ENCODE assay signal across 2 cellular contexts in genomic region chr1:228457396-228458176, GRCh38.
TF ChIP-seq lines count a peak whose summit lies in the region.

No MANE protein-coding gene starts in this region.

TF ChIP-seq in IMR-90, 13 proteins besides CTCF, POLR2A, EP300 and RAD21 (continued from another document):
- TF ChIP-seq, protein P1, sequence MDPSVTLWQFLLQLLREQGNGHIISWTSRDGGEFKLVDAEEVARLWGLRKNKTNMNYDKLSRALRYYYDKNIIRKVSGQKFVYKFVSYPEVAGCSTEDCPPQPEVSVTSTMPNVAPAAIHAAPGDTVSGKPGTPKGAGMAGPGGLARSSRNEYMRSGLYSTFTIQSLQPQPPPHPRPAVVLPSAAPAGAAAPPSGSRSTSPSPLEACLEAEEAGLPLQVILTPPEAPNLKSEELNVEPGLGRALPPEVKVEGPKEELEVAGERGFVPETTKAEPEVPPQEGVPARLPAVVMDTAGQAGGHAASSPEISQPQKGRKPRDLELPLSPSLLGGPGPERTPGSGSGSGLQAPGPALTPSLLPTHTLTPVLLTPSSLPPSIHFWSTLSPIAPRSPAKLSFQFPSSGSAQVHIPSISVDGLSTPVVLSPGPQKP (IDR thresholded peaks at IDR 0.05; ENCODE audit: borderline replicate concordance, low read depth, low read length), result no peak
- TF ChIP-seq CEBPB (IDR thresholded peaks at IDR 0.05; ENCODE audit: low read depth, low read length) (no peak), NFE2L2 (IDR thresholded peaks at IDR 0.05; ENCODE audit: low read depth, low read length) (no peak), RFX5 (IDR thresholded peaks at IDR 0.05; ENCODE audit: low read depth, low read length) (no peak), BHLHE40 (IDR thresholded peaks at IDR 0.05; ENCODE audit: low read depth, low read length) (0 out of 2 replicates have a peak, but pooled peaks have one; percentile 17), SMC3 (IDR thresholded peaks at IDR 0.05; ENCODE audit: low read depth, low read length) (no peak), MAFK (IDR thresholded peaks at IDR 0.05; ENCODE audit: low read depth, low read length) (no peak), MAZ (IDR thresholded peaks at IDR 0.05; ENCODE audit: borderline replicate concordance, low read depth, low read length) (no peak), RCOR1 (IDR thresholded peaks at IDR 0.05; ENCODE audit: insufficient replicate concordance, low read length) (no peak), CHD1 (IDR thresholded peaks at IDR 0.05; ENCODE audit: low read depth, low read length) (peak; percentile 70; the same call in 1 of the 2 replicates)
- TF ChIP-seq, protein P2, sequence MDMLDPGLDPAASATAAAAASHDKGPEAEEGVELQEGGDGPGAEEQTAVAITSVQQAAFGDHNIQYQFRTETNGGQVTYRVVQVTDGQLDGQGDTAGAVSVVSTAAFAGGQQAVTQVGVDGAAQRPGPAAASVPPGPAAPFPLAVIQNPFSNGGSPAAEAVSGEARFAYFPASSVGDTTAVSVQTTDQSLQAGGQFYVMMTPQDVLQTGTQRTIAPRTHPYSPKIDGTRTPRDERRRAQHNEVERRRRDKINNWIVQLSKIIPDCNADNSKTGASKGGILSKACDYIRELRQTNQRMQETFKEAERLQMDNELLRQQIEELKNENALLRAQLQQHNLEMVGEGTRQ (IDR thresholded peaks at IDR 0.05; ENCODE audit: low read depth, low read length), result peak; percentile 79

TF ChIP-seq in neural cell, 6 proteins besides CTCF, POLR2A, EP300 and RAD21 (continued from another document):
- TF ChIP-seq, protein P3, sequence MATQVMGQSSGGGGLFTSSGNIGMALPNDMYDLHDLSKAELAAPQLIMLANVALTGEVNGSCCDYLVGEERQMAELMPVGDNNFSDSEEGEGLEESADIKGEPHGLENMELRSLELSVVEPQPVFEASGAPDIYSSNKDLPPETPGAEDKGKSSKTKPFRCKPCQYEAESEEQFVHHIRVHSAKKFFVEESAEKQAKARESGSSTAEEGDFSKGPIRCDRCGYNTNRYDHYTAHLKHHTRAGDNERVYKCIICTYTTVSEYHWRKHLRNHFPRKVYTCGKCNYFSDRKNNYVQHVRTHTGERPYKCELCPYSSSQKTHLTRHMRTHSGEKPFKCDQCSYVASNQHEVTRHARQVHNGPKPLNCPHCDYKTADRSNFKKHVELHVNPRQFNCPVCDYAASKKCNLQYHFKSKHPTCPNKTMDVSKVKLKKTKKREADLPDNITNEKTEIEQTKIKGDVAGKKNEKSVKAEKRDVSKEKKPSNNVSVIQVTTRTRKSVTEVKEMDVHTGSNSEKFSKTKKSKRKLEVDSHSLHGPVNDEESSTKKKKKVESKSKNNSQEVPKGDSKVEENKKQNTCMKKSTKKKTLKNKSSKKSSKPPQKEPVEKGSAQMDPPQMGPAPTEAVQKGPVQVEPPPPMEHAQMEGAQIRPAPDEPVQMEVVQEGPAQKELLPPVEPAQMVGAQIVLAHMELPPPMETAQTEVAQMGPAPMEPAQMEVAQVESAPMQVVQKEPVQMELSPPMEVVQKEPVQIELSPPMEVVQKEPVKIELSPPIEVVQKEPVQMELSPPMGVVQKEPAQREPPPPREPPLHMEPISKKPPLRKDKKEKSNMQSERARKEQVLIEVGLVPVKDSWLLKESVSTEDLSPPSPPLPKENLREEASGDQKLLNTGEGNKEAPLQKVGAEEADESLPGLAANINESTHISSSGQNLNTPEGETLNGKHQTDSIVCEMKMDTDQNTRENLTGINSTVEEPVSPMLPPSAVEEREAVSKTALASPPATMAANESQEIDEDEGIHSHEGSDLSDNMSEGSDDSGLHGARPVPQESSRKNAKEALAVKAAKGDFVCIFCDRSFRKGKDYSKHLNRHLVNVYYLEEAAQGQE (IDR thresholded peaks at IDR 0.05; ENCODE audit: borderline replicate concordance), result peak; percentile 64
- TF ChIP-seq MXI1 (conservative IDR thresholded peaks at IDR 0.05; ENCODE audit: poor library complexity, severe bottlenecking) (peak; percentile 93), POLR2AphosphoS5 (IDR thresholded peaks at IDR 0.05) (peak; percentile 91)
TF ChIP-seq in neural cell: peak in this region for 4.
